Comparison of ENCODE assay signal across 1 cellular context in the genomic region with DNA sequence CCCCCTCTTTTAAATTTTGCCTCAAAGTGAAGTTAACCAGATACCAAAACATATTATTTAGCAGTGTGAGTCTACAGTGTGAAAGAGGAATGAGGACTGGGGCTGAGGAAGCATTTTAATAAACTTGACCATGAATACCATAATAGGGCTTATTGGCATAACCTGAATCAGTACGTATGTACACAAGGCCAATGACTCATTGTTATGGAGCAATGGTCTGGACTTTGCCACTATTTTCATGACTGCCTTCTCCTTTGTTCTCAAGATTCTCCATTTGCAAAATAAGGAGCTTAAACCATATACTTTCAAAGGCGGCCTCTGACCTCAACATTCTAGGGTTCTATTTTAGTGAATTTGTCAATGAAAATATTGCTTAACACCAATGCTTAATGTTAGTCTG.
TF ChIP-seq lines count a peak whose summit lies in the region.

No MANE protein-coding gene starts in this region.

TF ChIP-seq in HepG2, 621 proteins besides CTCF, POLR2A, EP300 and RAD21 (continued from another document):
- TF ChIP-seq, protein P1, sequence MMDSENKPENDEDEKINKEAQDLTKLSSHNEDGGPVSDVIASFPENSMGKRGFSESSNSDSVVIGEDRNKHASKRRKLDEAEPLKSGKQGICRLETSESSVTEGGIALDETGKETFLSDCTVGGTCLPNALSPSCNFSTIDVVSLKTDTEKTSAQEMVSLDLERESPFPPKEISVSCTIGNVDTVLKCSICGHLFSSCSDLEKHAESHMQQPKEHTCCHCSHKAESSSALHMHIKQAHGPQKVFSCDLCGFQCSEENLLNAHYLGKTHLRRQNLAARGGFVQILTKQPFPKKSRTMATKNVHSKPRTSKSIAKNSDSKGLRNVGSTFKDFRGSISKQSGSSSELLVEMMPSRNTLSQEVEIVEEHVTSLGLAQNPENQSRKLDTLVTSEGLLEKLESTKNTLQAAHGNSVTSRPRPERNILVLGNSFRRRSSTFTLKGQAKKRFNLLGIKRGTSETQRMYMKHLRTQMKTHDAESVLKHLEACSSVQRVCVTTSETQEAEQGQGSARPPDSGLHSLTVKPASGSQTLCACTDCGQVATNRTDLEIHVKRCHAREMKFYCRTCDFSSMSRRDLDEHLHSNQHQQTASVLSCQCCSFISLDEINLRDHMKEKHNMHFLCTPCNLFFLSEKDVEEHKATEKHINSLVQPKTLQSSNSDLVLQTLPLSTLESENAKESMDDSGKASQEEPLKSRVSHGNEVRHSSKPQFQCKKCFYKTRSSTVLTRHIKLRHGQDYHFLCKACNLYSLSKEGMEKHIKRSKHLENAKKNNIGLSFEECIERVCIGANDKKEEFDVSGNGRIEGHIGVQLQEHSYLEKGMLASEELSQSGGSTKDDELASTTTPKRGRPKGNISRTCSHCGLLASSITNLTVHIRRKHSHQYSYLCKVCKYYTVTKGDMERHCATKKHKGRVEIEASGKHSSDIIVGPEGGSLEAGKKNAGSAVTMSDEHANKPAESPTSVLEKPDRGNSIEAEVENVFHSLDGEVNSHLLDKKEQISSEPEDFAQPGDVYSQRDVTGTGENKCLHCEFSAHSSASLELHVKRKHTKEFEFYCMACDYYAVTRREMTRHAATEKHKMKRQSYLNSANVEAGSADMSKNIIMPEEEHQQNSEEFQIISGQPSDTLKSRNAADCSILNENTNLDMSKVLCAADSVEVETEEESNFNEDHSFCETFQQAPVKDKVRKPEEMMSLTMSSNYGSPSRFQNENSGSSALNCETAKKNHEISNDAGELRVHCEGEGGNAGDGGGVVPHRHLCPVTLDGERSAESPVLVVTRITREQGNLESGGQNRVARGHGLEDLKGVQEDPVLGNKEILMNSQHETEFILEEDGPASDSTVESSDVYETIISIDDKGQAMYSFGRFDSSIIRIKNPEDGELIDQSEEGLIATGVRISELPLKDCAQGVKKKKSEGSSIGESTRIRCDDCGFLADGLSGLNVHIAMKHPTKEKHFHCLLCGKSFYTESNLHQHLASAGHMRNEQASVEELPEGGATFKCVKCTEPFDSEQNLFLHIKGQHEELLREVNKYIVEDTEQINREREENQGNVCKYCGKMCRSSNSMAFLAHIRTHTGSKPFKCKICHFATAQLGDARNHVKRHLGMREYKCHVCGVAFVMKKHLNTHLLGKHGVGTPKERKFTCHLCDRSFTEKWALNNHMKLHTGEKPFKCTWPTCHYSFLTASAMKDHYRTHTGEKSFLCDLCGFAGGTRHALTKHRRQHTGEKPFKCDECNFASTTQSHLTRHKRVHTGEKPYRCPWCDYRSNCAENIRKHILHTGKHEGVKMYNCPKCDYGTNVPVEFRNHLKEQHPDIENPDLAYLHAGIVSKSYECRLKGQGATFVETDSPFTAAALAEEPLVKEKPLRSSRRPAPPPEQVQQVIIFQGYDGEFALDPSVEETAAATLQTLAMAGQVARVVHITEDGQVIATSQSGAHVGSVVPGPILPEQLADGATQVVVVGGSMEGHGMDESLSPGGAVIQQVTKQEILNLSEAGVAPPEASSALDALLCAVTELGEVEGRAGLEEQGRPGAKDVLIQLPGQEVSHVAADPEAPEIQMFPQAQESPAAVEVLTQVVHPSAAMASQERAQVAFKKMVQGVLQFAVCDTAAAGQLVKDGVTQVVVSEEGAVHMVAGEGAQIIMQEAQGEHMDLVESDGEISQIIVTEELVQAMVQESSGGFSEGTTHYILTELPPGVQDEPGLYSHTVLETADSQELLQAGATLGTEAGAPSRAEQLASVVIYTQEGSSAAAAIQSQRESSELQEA (CRISPR knock-in tag; IDR thresholded peaks at IDR 0.05; ENCODE audit: not compliant biosample characterization): no peak
- peak; percentile 92 for TF ChIP-seq FOSL2 (CRISPR knock-in tag; IDR thresholded peaks at IDR 0.05)
- TF ChIP-seq SOX5 (CRISPR knock-in tag; IDR thresholded peaks at IDR 0.05; ENCODE audit: borderline replicate concordance): peak; percentile 67
- TF ChIP-seq PHF8 (CRISPR knock-in tag; IDR thresholded peaks at IDR 0.05): no peak
- TF ChIP-seq RELA (CRISPR knock-in tag; IDR thresholded peaks at IDR 0.05): no peak
- peak; percentile 45; the same call in 1 of the 2 replicates for TF ChIP-seq ARID3A (IDR thresholded peaks at IDR 0.05; ENCODE audit: low read depth, low read length)
- TF ChIP-seq, protein P2, sequence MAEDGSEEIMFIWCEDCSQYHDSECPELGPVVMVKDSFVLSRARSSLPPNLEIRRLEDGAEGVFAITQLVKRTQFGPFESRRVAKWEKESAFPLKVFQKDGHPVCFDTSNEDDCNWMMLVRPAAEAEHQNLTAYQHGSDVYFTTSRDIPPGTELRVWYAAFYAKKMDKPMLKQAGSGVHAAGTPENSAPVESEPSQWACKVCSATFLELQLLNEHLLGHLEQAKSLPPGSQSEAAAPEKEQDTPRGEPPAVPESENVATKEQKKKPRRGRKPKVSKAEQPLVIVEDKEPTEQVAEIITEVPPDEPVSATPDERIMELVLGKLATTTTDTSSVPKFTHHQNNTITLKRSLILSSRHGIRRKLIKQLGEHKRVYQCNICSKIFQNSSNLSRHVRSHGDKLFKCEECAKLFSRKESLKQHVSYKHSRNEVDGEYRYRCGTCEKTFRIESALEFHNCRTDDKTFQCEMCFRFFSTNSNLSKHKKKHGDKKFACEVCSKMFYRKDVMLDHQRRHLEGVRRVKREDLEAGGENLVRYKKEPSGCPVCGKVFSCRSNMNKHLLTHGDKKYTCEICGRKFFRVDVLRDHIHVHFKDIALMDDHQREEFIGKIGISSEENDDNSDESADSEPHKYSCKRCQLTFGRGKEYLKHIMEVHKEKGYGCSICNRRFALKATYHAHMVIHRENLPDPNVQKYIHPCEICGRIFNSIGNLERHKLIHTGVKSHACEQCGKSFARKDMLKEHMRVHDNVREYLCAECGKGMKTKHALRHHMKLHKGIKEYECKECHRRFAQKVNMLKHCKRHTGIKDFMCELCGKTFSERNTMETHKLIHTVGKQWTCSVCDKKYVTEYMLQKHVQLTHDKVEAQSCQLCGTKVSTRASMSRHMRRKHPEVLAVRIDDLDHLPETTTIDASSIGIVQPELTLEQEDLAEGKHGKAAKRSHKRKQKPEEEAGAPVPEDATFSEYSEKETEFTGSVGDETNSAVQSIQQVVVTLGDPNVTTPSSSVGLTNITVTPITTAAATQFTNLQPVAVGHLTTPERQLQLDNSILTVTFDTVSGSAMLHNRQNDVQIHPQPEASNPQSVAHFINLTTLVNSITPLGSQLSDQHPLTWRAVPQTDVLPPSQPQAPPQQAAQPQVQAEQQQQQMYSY (CRISPR knock-in tag; IDR thresholded peaks at IDR 0.05): no peak
- peak; percentile 75 for TF ChIP-seq ARID5B (CRISPR knock-in tag; IDR thresholded peaks at IDR 0.05)
- TF ChIP-seq HNF4A (CRISPR knock-in tag; IDR thresholded peaks at IDR 0.05): peak; percentile 44; the same call in 1 of the 2 replicates
- TF ChIP-seq CEBPB (IDR thresholded peaks at IDR 0.05; ENCODE audit: borderline replicate concordance, low read depth, low read length): peak; percentile 71; the same call in 1 of the 2 replicates
